Comparison of ENCODE assay signal across 8 cellular contexts in genomic region chr11:72724851-72725730, GRCh38. TPM values are rescaled to one million over a fixed set of nuclear protein-coding genes. Genes with fewer than 3 reads are reported as not detected.
DNase-seq lines count a peak whose midpoint lies in the region; ATAC-seq and TF ChIP-seq lines count a peak whose summit lies in the region.

No MANE protein-coding gene starts in this region.

- H3K36me3 Mint-ChIP-seq in WTC11: no peaks in the 10 kb centered on the region

- POLR2A ChIA-PET in WTC11 (lab: Charles Lee): interaction anchor here (0.5 to 1.1 kb wide), 4 partner anchors 16 to 766 kb away, joined by 3 to 5 read pairs (median 3); no protein-coding TSS in a partner anchor

- H3K9me3 Mint-ChIP-seq in WTC11: no peaks in the 10 kb centered on the region

- peak; percentile 63 for ATAC-seq in WTC11
- no peak for ATAC-seq in GM21515 (IDR thresholded peaks at IDR 0.05; ENCODE audit: unreplicated experiment)

- in situ Hi-C loops in T47D (cut with HindIII; ENCODE audit: low pct_unique_long_range_greater_than_20kb, low sequenced_read_pairs): no loop called here

- H3K27me3 Mint-ChIP-seq in WTC11 (ENCODE audit: low read depth): no peaks in the 10 kb centered on the region

- CTCF ChIA-PET in WTC11 (lab: Charles Lee): interaction anchor here (0.6 to 3.9 kb wide), 60 partner anchors 8 to 515 kb away, joined by 3 to 81 read pairs (median 4); partner anchors contain the start of genes ARAP1, FCHSD2 and STARD10

- H3K4me1 Mint-ChIP-seq in WTC11: peaks cover 12% of the 10 kb centered on the region

- DNase-seq in A172 (ENCODE audit: low spot score) (peak; percentile 88), GM19238 (ENCODE audit: insufficient read length, low spot score) (peak; percentile 62), NCI-H2227 (lab: John Stamatoyannopoulos, UW; ENCODE audit: unreplicated experiment) (peak; percentile 89), WTC11 (ENCODE audit: low spot score) (peak; percentile 79), T47D (ENCODE audit: low read depth in 1 of 2, low spot score in 1 of 2) (peak; percentile 85 to 91), islet precursor cell (peak; percentile 83)
- peak; percentile 55 to 83 for DNase-seq in stimulated activated CD4-positive, alpha-beta T cell treated with anti-CD3 and anti-CD28 coated beads, Interleukin-1b, Interleukin-23, amount 100 ng/mL, for 4 hours (ENCODE audit: low read depth in 2 of 2)

- H3K27ac Mint-ChIP-seq in WTC11: peak overlapping the region; percentile 55; the same call in 1 of the 2 replicates

- TF ChIP-seq CTCF in WTC11 (IDR thresholded peaks at IDR 0.05): peak; percentile 84

- no peak overlapping the region for H3K4me3 Mint-ChIP-seq in WTC11

TF ChIP-seq in WTC11, 78 proteins besides CTCF, POLR2A, EP300 and RAD21:
- TF ChIP-seq, protein P1, sequence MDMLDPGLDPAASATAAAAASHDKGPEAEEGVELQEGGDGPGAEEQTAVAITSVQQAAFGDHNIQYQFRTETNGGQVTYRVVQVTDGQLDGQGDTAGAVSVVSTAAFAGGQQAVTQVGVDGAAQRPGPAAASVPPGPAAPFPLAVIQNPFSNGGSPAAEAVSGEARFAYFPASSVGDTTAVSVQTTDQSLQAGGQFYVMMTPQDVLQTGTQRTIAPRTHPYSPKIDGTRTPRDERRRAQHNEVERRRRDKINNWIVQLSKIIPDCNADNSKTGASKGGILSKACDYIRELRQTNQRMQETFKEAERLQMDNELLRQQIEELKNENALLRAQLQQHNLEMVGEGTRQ (CRISPR knock-in tag; IDR thresholded peaks at IDR 0.05): no peak
- TF ChIP-seq PREB (CRISPR knock-in tag; IDR thresholded peaks at IDR 0.05; ENCODE audit: borderline replicate concordance): no peak
- no peak for TF ChIP-seq ZNF138 (CRISPR knock-in tag; conservative IDR thresholded peaks at IDR 0.05)
- TF ChIP-seq ETV6 (CRISPR knock-in tag; IDR thresholded peaks at IDR 0.05): no peak

RNA-seq across cellular contexts. Expression of gene ARAP1, which starts 27.1 kb away (rescaled TPM):
- total RNA-seq in A172 (2014; rRNA removed; shearing (Covaris generic)): 54.4 and 61.7 TPM in 2 replicates
- total RNA-seq in WTC11 (2021): 76.4 to 98.8 TPM (median 78.3 TPM) in 3 replicates

RNA-seq across cellular contexts. Expression of gene PDE2A, which starts 50.9 kb away (rescaled TPM):
- 6.5 and 8.8 TPM in 2 replicates for total RNA-seq in A172 (2014; rRNA removed; shearing (Covaris generic))
- total RNA-seq in WTC11 (2021): 3.7 to 5.0 TPM (median 4.9 TPM) in 3 replicates
